In the genomic region with DNA sequence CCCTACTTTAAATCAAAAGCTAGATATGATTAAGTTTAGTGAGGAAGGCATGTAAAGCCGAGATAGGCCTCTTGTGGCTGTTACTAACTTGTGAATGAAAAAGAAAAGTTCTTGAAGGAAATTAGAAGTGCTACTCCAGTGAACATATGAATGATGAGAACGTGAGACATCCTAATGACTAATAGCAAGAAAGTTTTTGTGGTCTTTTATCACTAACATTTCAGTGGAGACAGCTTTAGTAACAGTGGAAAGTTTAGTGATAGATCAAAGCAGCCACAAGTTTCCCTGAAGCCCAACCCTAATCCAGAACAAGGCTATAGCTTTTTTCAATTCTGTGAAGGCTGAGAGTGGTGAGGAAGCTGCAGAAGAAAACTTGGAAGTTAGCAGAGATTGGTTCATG, we compare ENCODE assay signal across 10 cellular contexts.
DNase-seq lines count a peak whose midpoint lies in the region; ATAC-seq and TF ChIP-seq lines count a peak whose summit lies in the region.
"Had no signal": no experiment of that assay in that cellular context is flagged by ENCODE, and none has a peak within 500 bp of the region (broad histone marks: within the 10 kb centered on the region; RNA-seq: fewer than 3 reads in every experiment).

No MANE protein-coding gene starts in this region.

- intact Hi-C loops in activated CD8-positive, alpha-beta T cell treated with anti-CD3 and anti-CD28 coated beads for 36 hours (cut with micrococcal nuclease): loop anchor here (5.0 kb wide), 3 partner anchors 69 to 254 kb away; a partner anchor contains a TSS

- H2AFZ ChIP-seq in parathyroid adenoma (peak overlapping the region; percentile 25), hepatocyte (no peak overlapping the region)

- no peak overlapping the region for H3K4me3 Mint-ChIP-seq in HFFc6
- peak overlapping the region; percentile 28 for H3K4me3 Mint-ChIP-seq in activated CD8-positive, alpha-beta T cell treated with anti-CD3 and anti-CD28 coated beads for 36 hours
- H3K4me3 Mint-ChIP-seq: memory B cell, WTC11 had no signal

- H3K4me2 ChIP-seq in parathyroid adenoma (ENCODE audit: low read length) (no peak overlapping the region), hepatocyte (no peak overlapping the region)

- H3K4me1 Mint-ChIP-seq in HFFc6 (ENCODE audit: low read depth): peaks cover 15% of the 10 kb centered on the region
- peaks cover 31% of the 10 kb centered on the region for H3K4me1 Mint-ChIP-seq in activated CD8-positive, alpha-beta T cell treated with anti-CD3 and anti-CD28 coated beads for 36 hours (ENCODE audit: low read depth)

- no peaks in the 10 kb centered on the region for H3K79me2 ChIP-seq in parathyroid adenoma
- H3K79me2 ChIP-seq in hepatocyte: no peaks in the 10 kb centered on the region

- H3K4me1 ChIP-seq in parathyroid adenoma (peaks cover 5% of the 10 kb centered on the region), hepatocyte (ENCODE audit: insufficient read depth) (no peaks in the 10 kb centered on the region)

- peak; percentile 74 for ATAC-seq in GM18858 (IDR thresholded peaks at IDR 0.05; ENCODE audit: unreplicated experiment)
- ATAC-seq in activated CD8-positive, alpha-beta T cell treated with anti-CD3 and anti-CD28 coated beads for 36 hours: peak; percentile 84
- ATAC-seq: WTC11 had no signal

- H3K36me3 ChIP-seq in parathyroid adenoma (ENCODE audit: control insufficient read depth, insufficient read depth, low read length): no peaks in the 10 kb centered on the region
- no peaks in the 10 kb centered on the region for H3K36me3 ChIP-seq in hepatocyte (replicated peaks; ENCODE audit: insufficient read depth, low read depth)

- DNase-seq in HFFc6 (peak; percentile 33), NCI-H748 treated with DMSO at 0.1 percent for 48 hours (lab: John Stamatoyannopoulos, UW) (no peak), NAMALWA (ENCODE audit: low spot score) (no peak), hepatocyte (ENCODE audit: low spot score) (no peak)
- DNase-seq in activated CD8-positive, alpha-beta T cell treated with anti-CD3 and anti-CD28 coated beads for 36 hours: peak; percentile 53
- DNase-seq: NCI-H524 had no signal

- no peak overlapping the region for H3K4me3 ChIP-seq in parathyroid adenoma (ENCODE audit: low read depth, low read length)
- H3K4me3 ChIP-seq in hepatocyte: no peak overlapping the region

- POLR2A ChIA-PET in activated CD8-positive, alpha-beta T cell treated with anti-CD3 and anti-CD28 coated beads for 36 hours (lab: Charles Lee): interaction anchor here (0.6 to 1.3 kb wide), 3 partner anchors 88 to 467 kb away, joined by 4 to 6 read pairs (median 4); no protein-coding TSS in a partner anchor

- 57% methylated on average over 2 of the region's 2 CpGs for WGBS in hepatocyte (ENCODE audit: low lambda C conversion rate, missing lambda C conversion rate)

- H3K9me3 ChIP-seq in parathyroid adenoma (ENCODE audit: control insufficient read depth, low read length) (no peaks in the 10 kb centered on the region), hepatocyte (ENCODE audit: low read depth) (no peaks in the 10 kb centered on the region)

- no peaks in the 10 kb centered on the region for H3K9me3 Mint-ChIP-seq in HFFc6
- H3K9me3 Mint-ChIP-seq in activated CD8-positive, alpha-beta T cell treated with anti-CD3 and anti-CD28 coated beads for 36 hours: no peaks in the 10 kb centered on the region
- H3K9me3 Mint-ChIP-seq: memory B cell, WTC11 had no signal

- H3K36me3 Mint-ChIP-seq in HFFc6 (ENCODE audit: low read depth): no peaks in the 10 kb centered on the region
- no peaks in the 10 kb centered on the region for H3K36me3 Mint-ChIP-seq in activated CD8-positive, alpha-beta T cell treated with anti-CD3 and anti-CD28 coated beads for 36 hours (ENCODE audit: low read depth)
- H3K36me3 Mint-ChIP-seq: WTC11 had no signal

- no peaks in the 10 kb centered on the region for H3K9me2 ChIP-seq in hepatocyte (replicated peaks; ENCODE audit: insufficient read depth)

- H3K27me3 Mint-ChIP-seq in HFFc6 (ENCODE audit: insufficient read depth): no peaks in the 10 kb centered on the region
- peaks cover 19% of the 10 kb centered on the region for H3K27me3 Mint-ChIP-seq in activated CD8-positive, alpha-beta T cell treated with anti-CD3 and anti-CD28 coated beads for 36 hours

- CTCF ChIA-PET in activated CD8-positive, alpha-beta T cell treated with anti-CD3 and anti-CD28 coated beads for 36 hours (lab: Charles Lee): interaction anchor here (0.8 to 2.1 kb wide), 16 partner anchors 9 to 479 kb away, joined by 3 to 15 read pairs (median 4); a partner anchor contains a TSS

- no peak overlapping the region for H3K9ac ChIP-seq in parathyroid adenoma

- no peak overlapping the region for H3K27ac ChIP-seq in parathyroid adenoma
- H3K27ac ChIP-seq in hepatocyte: no peak overlapping the region

- TF ChIP-seq CTCF in HFFc6 (IDR thresholded peaks at IDR 0.05) (no peak), parathyroid adenoma (IDR thresholded peaks at IDR 0.05) (no peak), hepatocyte (IDR thresholded peaks at IDR 0.05; ENCODE audit: poor library complexity) (no peak)
- TF ChIP-seq CTCF in activated CD8-positive, alpha-beta T cell treated with anti-CD3 and anti-CD28 coated beads for 36 hours (IDR thresholded peaks at IDR 0.05): no peak

- no peaks in the 10 kb centered on the region for H3K27me3 ChIP-seq in parathyroid adenoma (ENCODE audit: control insufficient read depth, insufficient read depth, low read length)
- H3K27me3 ChIP-seq in hepatocyte: no peaks in the 10 kb centered on the region

- H4K20me1 ChIP-seq in hepatocyte (ENCODE audit: insufficient read depth, poor library complexity, severe bottlenecking): no peaks in the 10 kb centered on the region

- H3K27ac Mint-ChIP-seq in HFFc6: no peak overlapping the region
- H3K27ac Mint-ChIP-seq in activated CD8-positive, alpha-beta T cell treated with anti-CD3 and anti-CD28 coated beads for 36 hours: peak overlapping the region; percentile 46
- H3K27ac Mint-ChIP-seq: memory B cell, WTC11 had no signal

Comparison
In these comparisons a context has a peak if more than half of its experiments do, and no peak if none do; other contexts are left out.
1. DNase-seq: peak in HFFc6 (single experiment) and activated CD8-positive, alpha-beta T cell treated with anti-CD3 and anti-CD28 coated beads for 36 hours (single experiment); none in NCI-H748 treated with DMSO at 0.1 percent for 48 hours (single experiment), NAMALWA (single experiment) and hepatocyte (single experiment).